ENCODE assay signal across 8 cellular contexts in genomic region chr20:33672426-33673114, GRCh38. TPM values are rescaled to one million over a fixed set of nuclear protein-coding genes. Genes with fewer than 3 reads are reported as not detected.
DNase-seq lines count a peak whose midpoint lies in the region; ATAC-seq, FAIRE-seq and TF ChIP-seq lines count a peak whose summit lies in the region.
"Had no signal": no experiment of that assay in that cellular context is flagged by ENCODE, and none has a peak within 500 bp of the region (broad histone marks: within the 10 kb centered on the region; RNA-seq: fewer than 3 reads in every experiment).

No MANE protein-coding gene starts in this region.

- H3K23ac ChIP-seq in H1 (ENCODE audit: insufficient read length) = no peak overlapping the region

- H3K27ac ChIP-seq in GM23338 (ENCODE audit: low read depth) (no peak overlapping the region), H1 (ENCODE audit: low read depth, low read length) (no peak overlapping the region)

- FAIRE-seq in H1 (lab: Jason Lieb, UNC) = no peak

- H3K4me1 Mint-ChIP-seq in GM23338 = peaks cover 33% of the 10 kb centered on the region

- H4K5ac ChIP-seq in H1 (ENCODE audit: insufficient read length, low read depth, low read length) = no peak overlapping the region

- H4K20me1 ChIP-seq in GM23338 (replicated peaks; ENCODE audit: insufficient read depth) (peaks cover 4% of the 10 kb centered on the region), H1 (replicated peaks in 1 of 2; ENCODE audit: control insufficient read depth in 1 of 2, insufficient read depth in 2 of 2, low read length in 2 of 2) (peaks cover 0 to 30% of the 10 kb centered on the region in 2 experiments)

- H2BK15ac ChIP-seq in H1 (ENCODE audit: low read length) = no peak overlapping the region

- H3K9me3 Mint-ChIP-seq in GM23338 = no peaks in the 10 kb centered on the region; the same call in 2 of the 3 replicates

- H3K4me3 ChIP-seq in GM23338 (peak overlapping the region; percentile 78), H1 (ENCODE audit: extremely low read depth in 1 of 4, insufficient read depth in 2 of 4, low read depth in 3 of 4, low read length in 4 of 4) (peak overlapping the region in 1 of 4 experiments; percentile 77; a peak in 2 of 8 replicates), retinal pigment epithelial cell (ENCODE audit: low read length) (peak overlapping the region; percentile 80)

- H3K79me2 ChIP-seq in GM23338 (replicated peaks; ENCODE audit: insufficient read depth) (no peaks in the 10 kb centered on the region; the same call in 1 of the 2 replicates), H1 (ENCODE audit: control insufficient read depth in 1 of 2, insufficient read depth in 2 of 2, low read length in 2 of 2) (no peaks in the 10 kb centered on the region)

- H3K4me3 Mint-ChIP-seq in GM23338 = peak overlapping the region; percentile 89

- no peaks in the 10 kb centered on the region for H3K9me2 ChIP-seq in GM23338 (ENCODE audit: insufficient read depth)

- H2AFZ ChIP-seq in GM23338 = no peak overlapping the region
- no peak overlapping the region for H2AFZ ChIP-seq in H1 (ENCODE audit: low read length)

- H3F3A ChIP-seq in GM23338 (replicated peaks; ENCODE audit: low read depth) = peaks cover 12% of the 10 kb centered on the region; the same call in 1 of the 2 replicates

- H3K36me3 ChIP-seq in GM23338 (ENCODE audit: insufficient read depth) (peaks cover 1% of the 10 kb centered on the region), H1 (ENCODE audit: control insufficient read depth in 2 of 4, insufficient read depth in 4 of 4, low read length in 3 of 4) (peaks cover 6 to 21% (median 16%) of the 10 kb centered on the region in 4 experiments; a peak in 6 of 8 replicates)

- TF ChIP-seq RAD21 in H1 (IDR thresholded peaks at IDR 0.05 in 1 of 2, conservative IDR thresholded peaks at IDR 0.05 in 1 of 2; ENCODE audit: low read depth in 2 of 2, low read length in 2 of 2) = no peak

- peaks cover 0 to 2% of the 10 kb centered on the region in 2 experiments; a peak in 1 of 4 replicates for H3K9me3 ChIP-seq in H1 (ENCODE audit: insufficient read depth in 2 of 2, low read depth in 1 of 2, low read length in 1 of 2)

- POLR2A ChIA-PET in H1 (lab: Charles Lee; ENCODE audit: partially characterized antibody) = interaction anchor here (0.6 to 17.9 kb wide), 7 partner anchors 5 to 1142 kb away, joined by 3 to 245 read pairs (median 3); partner anchors contain the start of genes ACTL10, C20orf144, NECAB3 and PXMP4

- peaks cover 24% of the 10 kb centered on the region for H3K27me3 Mint-ChIP-seq in GM23338 (ENCODE audit: insufficient read depth, low read depth, poor library complexity)

- TF ChIP-seq CTCF in GM23338 (conservative IDR thresholded peaks at IDR 0.05; ENCODE audit: low read depth in 2 of 2) (no peak), H1 (IDR thresholded peaks at IDR 0.05; ENCODE audit: control extremely low read depth in 1 of 3, insufficient read depth in 1 of 3, low read depth in 1 of 3, low read length in 3 of 3) (no peak), retinal pigment epithelial cell (conservative IDR thresholded peaks at IDR 0.05; ENCODE audit: low read depth, low read length) (no peak)

- peaks cover 19% of the 10 kb centered on the region for H3K4me1 ChIP-seq in GM23338 (ENCODE audit: insufficient read depth)
- peaks cover 0 to 24% (median 12%) of the 10 kb centered on the region in 4 experiments; a peak in 5 of 7 replicates for H3K4me1 ChIP-seq in H1 (replicated peaks in 1 of 4; ENCODE audit: control insufficient read depth in 3 of 4, insufficient read depth in 4 of 4, low read length in 3 of 4)

- no peak overlapping the region for H4K91ac ChIP-seq in H1 (replicated peaks; ENCODE audit: insufficient read length, low read length)

- no peak overlapping the region for H2BK120ac ChIP-seq in H1 (replicated peaks; ENCODE audit: low read depth, low read length)

- H2BK12ac ChIP-seq in H1 (ENCODE audit: low read depth, low read length) = peak overlapping the region; percentile 55; the same call in 1 of the 2 replicates

- no peaks in the 10 kb centered on the region; the same call in 1 of the 2 replicates for H3K79me1 ChIP-seq in H1 (ENCODE audit: low read depth, low read length)

- H3K18ac ChIP-seq in H1 (ENCODE audit: extremely low read depth, low read length) = no peak overlapping the region

- H3K27me3 ChIP-seq in GM23338 (ENCODE audit: insufficient read depth) (peaks cover 8% of the 10 kb centered on the region; the same call in 1 of the 2 replicates), H1 (replicated peaks in 1 of 4; ENCODE audit: control insufficient read depth in 3 of 4, extremely low read depth in 1 of 4, insufficient read depth in 3 of 4, low read length in 3 of 4) (peaks cover 0 to 3% (median 1%) of the 10 kb centered on the region in 4 experiments; a peak in 3 of 7 replicates)

- ATAC-seq in GM23338 (no peak), GM18907 (IDR thresholded peaks at IDR 0.05; ENCODE audit: unreplicated experiment) (no peak), HG02973 (IDR thresholded peaks at IDR 0.05; ENCODE audit: unreplicated experiment) (no peak), HG03342 (IDR thresholded peaks at IDR 0.05; ENCODE audit: unreplicated experiment) (no peak)

- H3K9ac ChIP-seq in H1 (replicated peaks in 1 of 4; ENCODE audit: extremely low read depth in 1 of 4, low read depth in 3 of 4, low read length in 3 of 4) = 0 out of 7 replicates have a peak overlapping the region, but pooled peaks of 1 of the 4 experiments have one; percentile 56

- no peak overlapping the region for H2AK5ac ChIP-seq in H1 (ENCODE audit: low read depth, low read length)

- no peak overlapping the region for H2BK20ac ChIP-seq in H1 (ENCODE audit: low read length)

- no peak for TF ChIP-seq POLR2A in H1 (IDR thresholded peaks at IDR 0.05; ENCODE audit: control extremely low read depth in 1 of 2, low read depth in 2 of 2, low read length in 2 of 2)

- H3K27ac Mint-ChIP-seq in GM23338 = no peak overlapping the region

- WGBS in H1 (ENCODE audit: extremely low coverage in 1 of 2, insufficient coverage in 1 of 2, insufficient read length in 1 of 2, insufficient replicate concordance in 2 of 2, low coverage in 1 of 2, low lambda C conversion rate in 2 of 2, missing lambda C conversion rate in 1 of 2), 2 experiments = 80% methylated on average over 17 of the region's 17 CpGs; no CpG with 5 or more reads in 1 of the 2 experiments

- H3K4me2 ChIP-seq in GM23338 (peak overlapping the region; percentile 95), H1 (ENCODE audit: insufficient read depth in 1 of 2, low read depth in 2 of 2, low read length in 2 of 2) (peak overlapping the region; percentile 85 to 97; a peak in 3 of 4 replicates)

- peaks cover 48% of the 10 kb centered on the region for H3K36me3 Mint-ChIP-seq in GM23338 (ENCODE audit: low read depth)

- H4K8ac ChIP-seq in H1 (ENCODE audit: extremely low read depth, insufficient read depth, low read length) = no peak overlapping the region; the same call in 1 of the 2 replicates

- peak overlapping the region; percentile 18; the same call in 1 of the 2 replicates for H2BK5ac ChIP-seq in H1 (ENCODE audit: low read depth, low read length)

- DNase-seq in GM23338 (ENCODE audit: low spot score) = no peak
- peak; percentile 84 for DNase-seq in NCI-H345 (lab: John Stamatoyannopoulos, UW)
- no peak for DNase-seq in H1 (ENCODE audit: low read depth in 1 of 2, low spot score in 2 of 2)
- no peak for DNase-seq in retinal pigment epithelial cell (ENCODE audit: low read depth)
- DNase-seq: amniotic stem cell had no signal

- no peak overlapping the region for H3K56ac ChIP-seq in H1 (replicated peaks; ENCODE audit: insufficient read length, low read depth, low read length)

- peaks cover 15% of the 10 kb centered on the region for H3K23me2 ChIP-seq in H1 (ENCODE audit: low read depth, low read length)

- no peak overlapping the region for H3K14ac ChIP-seq in H1 (ENCODE audit: insufficient read length)

- H3K4ac ChIP-seq in H1 (replicated peaks; ENCODE audit: insufficient read length, low read depth, low read length) = no peak overlapping the region

- no peak for TF ChIP-seq EP300 in H1 (IDR thresholded peaks at IDR 0.05; ENCODE audit: borderline replicate concordance in 1 of 2, low read depth in 2 of 2, low read length in 2 of 2)

- CTCF ChIA-PET in H1 (lab: Charles Lee; ENCODE audit: partially characterized antibody) = interaction anchor here (1.0 to 1.8 kb wide), 4 partner anchors 11 to 410 kb away, joined by 3 to 6 read pairs (median 4); partner anchors contain the start of gene E2F1

RNA-seq across cellular contexts. Expression of gene NECAB3, which starts 1.7 kb away (rescaled TPM):
- 28.4 TPM in 2 replicates for total RNA-seq in GM23338 (2014; rRNA removed; shearing (Covaris generic))
- polyA plus RNA-seq in GM23338 (2016; fragmentation: Nextera tagmentation; extraction: Ambion mirVana) (8.5 and 13.4 TPM in 2 replicates), H1 (2011; rRNA removed) (46.2 and 72.6 TPM in 2 replicates)
- total RNA-seq in H1 (2021; fragmentation: NEBNext Ultra II Directional; extraction: Animal tissue kit (Norgen Biotek cat#: 25700)) = 19.7 and 20.5 TPM in 2 replicates
- 39.5 TPM for polyA plus RNA-seq in H1 (2011; cell fraction: cytosol; rRNA removed)
- 101 TPM for polyA plus RNA-seq in H1 (2011; cell fraction: nucleus; rRNA removed)
- 13.8 to 22.6 TPM (median 18.4 TPM) in 4 replicates for polyA plus RNA-seq in H1 (2012, experiment 1 of 2)
- polyA plus RNA-seq in H1 (2012, experiment 2 of 2) = 15.9 TPM
- polyA plus RNA-seq in H1 (2013, experiment 1 of 2) = 12.2 TPM
- 10.7 TPM for polyA plus RNA-seq in H1 (2013, experiment 2 of 2)
- 20.5 and 23.8 TPM in 2 replicates for polyA minus RNA-seq in H1 (2011; rRNA and poly(A)+ RNA removed)
- polyA minus RNA-seq in H1 (2011; cell fraction: cytosol; rRNA and poly(A)+ RNA removed) = 15.6 TPM
- polyA minus RNA-seq in H1 (2011; cell fraction: nucleus; rRNA and poly(A)+ RNA removed) = 39.6 TPM

RNA-seq across cellular contexts. Expression of gene ACTL10, which starts 5.8 kb away (rescaled TPM):
- 0.08 and 1.9 TPM in 2 replicates for total RNA-seq in GM23338 (2014; rRNA removed; shearing (Covaris generic))
- polyA plus RNA-seq in GM23338 (2016; fragmentation: Nextera tagmentation; extraction: Ambion mirVana) (0.66 and 0.71 TPM in 2 replicates), H1 (2011; rRNA removed) (0.20 and 0.26 TPM in 2 replicates)
- not detected in 2 replicates for total RNA-seq in H1 (2021; fragmentation: NEBNext Ultra II Directional; extraction: Animal tissue kit (Norgen Biotek cat#: 25700))
- polyA plus RNA-seq in H1 (2011; cell fraction: cytosol; rRNA removed) = 0.25 TPM
- polyA plus RNA-seq in H1 (2011; cell fraction: nucleus; rRNA removed) = 0.33 TPM
- polyA plus RNA-seq in H1 (2012, experiment 1 of 2) = 0.11 to 0.18 TPM (median 0.12 TPM) in 3 of 4 replicates, not detected in the other
- polyA plus RNA-seq in H1 (2012, experiment 2 of 2) = 0.30 TPM
- polyA plus RNA-seq in H1 (2013, experiment 1 of 2) = 0.08 TPM
- 0.04 TPM for polyA plus RNA-seq in H1 (2013, experiment 2 of 2)
- 0.07 and 0.09 TPM in 2 replicates for polyA minus RNA-seq in H1 (2011; rRNA and poly(A)+ RNA removed)
- not detected for polyA minus RNA-seq in H1 (2011; cell fraction: cytosol; rRNA and poly(A)+ RNA removed)
- 1.7 TPM for polyA minus RNA-seq in H1 (2011; cell fraction: nucleus; rRNA and poly(A)+ RNA removed)

RNA-seq across cellular contexts. Expression of gene C20orf144, which starts 10.4 kb away (rescaled TPM):
- 0.66 TPM in 1 of 2 replicates, not detected in the other for total RNA-seq in GM23338 (2014; rRNA removed; shearing (Covaris generic))
- polyA plus RNA-seq in GM23338 (2016; fragmentation: Nextera tagmentation; extraction: Ambion mirVana) (0.10 and 0.26 TPM in 2 replicates), H1 (2011; rRNA removed) (0.21 and 0.24 TPM in 2 replicates)
- 0.23 and 0.24 TPM in 2 replicates for total RNA-seq in H1 (2021; fragmentation: NEBNext Ultra II Directional; extraction: Animal tissue kit (Norgen Biotek cat#: 25700))
- polyA plus RNA-seq in H1 (2011; cell fraction: cytosol; rRNA removed) = 0.23 TPM
- 0.27 TPM for polyA plus RNA-seq in H1 (2011; cell fraction: nucleus; rRNA removed)
- 0.27 to 0.36 TPM (median 0.33 TPM) in 4 replicates for polyA plus RNA-seq in H1 (2012, experiment 1 of 2)
- polyA plus RNA-seq in H1 (2012, experiment 2 of 2) = 0.13 TPM
- 0.12 TPM for polyA plus RNA-seq in H1 (2013, experiment 1 of 2)
- polyA plus RNA-seq in H1 (2013, experiment 2 of 2) = 0.07 TPM
- polyA minus RNA-seq in H1 (2011; rRNA and poly(A)+ RNA removed) = 0.27 and 0.79 TPM in 2 replicates
- not detected for polyA minus RNA-seq in H1 (2011; cell fraction: cytosol; rRNA and poly(A)+ RNA removed)
- polyA minus RNA-seq in H1 (2011; cell fraction: nucleus; rRNA and poly(A)+ RNA removed) = 1.7 TPM

RNA-seq across cellular contexts. Expression of gene E2F1, which starts 13.6 kb away (rescaled TPM):
- 42.6 and 45.0 TPM in 2 replicates for total RNA-seq in GM23338 (2014; rRNA removed; shearing (Covaris generic))
- 12.1 and 13.9 TPM in 2 replicates for polyA plus RNA-seq in GM23338 (2016; fragmentation: Nextera tagmentation; extraction: Ambion mirVana)
- 35.3 and 35.8 TPM in 2 replicates for total RNA-seq in H1 (2021; fragmentation: NEBNext Ultra II Directional; extraction: Animal tissue kit (Norgen Biotek cat#: 25700))
- polyA plus RNA-seq in H1 (2011; rRNA removed) = 33.4 and 56.3 TPM in 2 replicates
- polyA plus RNA-seq in H1 (2011; cell fraction: cytosol; rRNA removed) = 44.6 TPM
- 121 TPM for polyA plus RNA-seq in H1 (2011; cell fraction: nucleus; rRNA removed)
- polyA plus RNA-seq in H1 (2012, experiment 1 of 2) = 32.0 to 45.5 TPM (median 42.4 TPM) in 4 replicates
- 36.8 TPM for polyA plus RNA-seq in H1 (2012, experiment 2 of 2)
- 25.5 TPM for polyA plus RNA-seq in H1 (2013, experiment 1 of 2)
- polyA plus RNA-seq in H1 (2013, experiment 2 of 2) = 23.3 TPM
- 21.5 and 26.8 TPM in 2 replicates for polyA minus RNA-seq in H1 (2011; rRNA and poly(A)+ RNA removed)
- 17.8 TPM for polyA minus RNA-seq in H1 (2011; cell fraction: cytosol; rRNA and poly(A)+ RNA removed)
- polyA minus RNA-seq in H1 (2011; cell fraction: nucleus; rRNA and poly(A)+ RNA removed) = 22.2 TPM

RNA-seq across cellular contexts. Expression of gene PXMP4, which starts 47.5 kb away (rescaled TPM):
- total RNA-seq in GM23338 (2014; rRNA removed; shearing (Covaris generic)) = 0.39 and 1.2 TPM in 2 replicates
- polyA plus RNA-seq in GM23338 (2016; fragmentation: Nextera tagmentation; extraction: Ambion mirVana) (2.7 and 3.5 TPM in 2 replicates), H1 (2011; rRNA removed) (3.4 and 5.5 TPM in 2 replicates)
- 3.3 and 4.1 TPM in 2 replicates for total RNA-seq in H1 (2021; fragmentation: NEBNext Ultra II Directional; extraction: Animal tissue kit (Norgen Biotek cat#: 25700))
- 3.4 TPM for polyA plus RNA-seq in H1 (2011; cell fraction: cytosol; rRNA removed)
- 3.8 TPM for polyA plus RNA-seq in H1 (2011; cell fraction: nucleus; rRNA removed)
- polyA plus RNA-seq in H1 (2012, experiment 1 of 2) = 1.6 to 3.5 TPM (median 2.6 TPM) in 4 replicates
- 1.7 TPM for polyA plus RNA-seq in H1 (2012, experiment 2 of 2)
- polyA plus RNA-seq in H1 (2013, experiment 1 of 2) = 3.2 TPM
- polyA plus RNA-seq in H1 (2013, experiment 2 of 2) = 3.3 TPM
- 3.6 and 4.1 TPM in 2 replicates for polyA minus RNA-seq in H1 (2011; rRNA and poly(A)+ RNA removed)
- polyA minus RNA-seq in H1 (2011; cell fraction: cytosol; rRNA and poly(A)+ RNA removed) = 1.4 TPM
- 1.1 TPM for polyA minus RNA-seq in H1 (2011; cell fraction: nucleus; rRNA and poly(A)+ RNA removed)
